Comparison of ENCODE assay signal across 13 cellular contexts in the genomic region with DNA sequence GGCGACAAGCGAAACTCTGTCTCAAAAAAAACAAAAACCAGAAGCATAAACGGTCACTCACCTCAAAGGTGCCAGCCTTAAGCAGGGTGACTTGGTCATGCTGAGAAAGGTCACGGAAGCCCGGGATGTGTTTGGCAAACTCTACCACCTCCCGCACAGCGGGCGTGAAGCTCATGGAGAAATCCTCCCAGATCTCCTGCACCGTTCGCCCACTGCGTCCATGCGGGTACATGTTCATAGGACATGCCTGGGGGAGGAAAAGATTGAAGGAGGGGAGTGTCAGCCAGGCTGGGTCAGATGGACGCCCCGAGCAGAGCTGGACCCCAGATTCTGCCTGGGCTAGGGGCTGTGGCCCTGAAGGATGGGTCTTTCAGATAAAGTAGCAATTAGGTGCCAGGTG. TPM values are rescaled to one million over a fixed set of nuclear protein-coding genes. Genes with fewer than 3 reads are reported as not detected.
DNase-seq lines count a peak whose midpoint lies in the region; ATAC-seq and TF ChIP-seq lines count a peak whose summit lies in the region.
"Had no signal": no experiment of that assay in that cellular context is flagged by ENCODE, and none has a peak within 500 bp of the region (broad histone marks: within the 10 kb centered on the region; RNA-seq: fewer than 3 reads in every experiment).

No MANE protein-coding gene starts in this region.

- H3K4me3 ChIP-seq in liver (ENCODE audit: low read depth in 1 of 3, low read length in 3 of 3) (no peak overlapping the region), suprapubic skin (no peak overlapping the region)
- H3K4me3 ChIP-seq: hepatocyte, SK-N-MC had no signal

- H3K4me1 Mint-ChIP-seq in activated naive CD8-positive, alpha-beta T cell treated with anti-CD3 and anti-CD28 coated beads, Interleukin-2, amount 10 ng/mL, durations not matched to agents 7 days and 5 days = peaks cover 49% of the 10 kb centered on the region

- no peak overlapping the region for H3K4me3 Mint-ChIP-seq in activated naive CD8-positive, alpha-beta T cell treated with anti-CD3 and anti-CD28 coated beads, Interleukin-2, amount 10 ng/mL, durations not matched to agents 7 days and 5 days
- H3K4me3 Mint-ChIP-seq: H9 had no signal

- 75% methylated on average over 14 of the region's 14 CpGs for WGBS in liver
- 60% methylated on average over 14 of the region's 14 CpGs for WGBS in suprapubic skin

- no peak for TF ChIP-seq CTCF in liver (IDR thresholded peaks at IDR 0.05; ENCODE audit: low read depth, low read length, missing input control)
- no peak for TF ChIP-seq CTCF in suprapubic skin (IDR thresholded peaks at IDR 0.05)

- no peak for TF ChIP-seq POLR2A in suprapubic skin (IDR thresholded peaks at IDR 0.05)

- H3K9me3 Mint-ChIP-seq in activated naive CD8-positive, alpha-beta T cell treated with anti-CD3 and anti-CD28 coated beads, Interleukin-2, amount 10 ng/mL, durations not matched to agents 7 days and 5 days = no peaks in the 10 kb centered on the region
- H3K9me3 Mint-ChIP-seq: activated naive CD4-positive, alpha-beta T cell treated with anti-CD3 and anti-CD28 coated beads, Interleukin-2, amount 50 U/mL, for 24 hours had no signal

- no peaks in the 10 kb centered on the region for H3K9me3 ChIP-seq in KOPT-K1 (ENCODE audit: insufficient read depth, low read length, poor library complexity, severe bottlenecking)
- no peaks in the 10 kb centered on the region for H3K9me3 ChIP-seq in liver (ENCODE audit: control insufficient read depth in 4 of 4, low read length in 3 of 4)
- no peaks in the 10 kb centered on the region for H3K9me3 ChIP-seq in suprapubic skin

- peaks cover 37% of the 10 kb centered on the region for H3K36me3 ChIP-seq in KOPT-K1 (ENCODE audit: insufficient read depth, low read length)
- H3K36me3 ChIP-seq in liver (ENCODE audit: control insufficient read depth in 4 of 4, insufficient read depth in 3 of 4, low read depth in 1 of 4, low read length in 3 of 4) = peaks cover 14 to 35% (median 23%) of the 10 kb centered on the region in 4 donors
- peaks cover 64% of the 10 kb centered on the region for H3K36me3 ChIP-seq in suprapubic skin

- no peak for DNase-seq in activated naive CD8-positive, alpha-beta T cell treated with anti-CD3 and anti-CD28 coated beads, Interleukin-2, amount 10 ng/mL, durations not matched to agents 7 days and 5 days
- DNase-seq in suprapubic skin (ENCODE audit: low spot score in 2 of 2) = no peak
- DNase-seq in NCI-H2081 treated with DMSO at 0.1 percent for 48 hours (lab: John Stamatoyannopoulos, UW) = no peak
- DNase-seq in mesenteric fat pad (ENCODE audit: low spot score) = no peak
- DNase-seq in effector CD4-positive, alpha-beta T cell = no peak
- DNase-seq: activated CD4-positive, alpha-beta T cell treated with anti-CD3 and anti-CD28 coated beads for 48 hours; H9; NCI-H1417 treated with DMSO at 0.1 percent for 48 hours had no signal

- peaks cover 13% of the 10 kb centered on the region for H3K36me3 Mint-ChIP-seq in activated naive CD8-positive, alpha-beta T cell treated with anti-CD3 and anti-CD28 coated beads, Interleukin-2, amount 10 ng/mL, durations not matched to agents 7 days and 5 days

- no peak overlapping the region for H3K9ac ChIP-seq in liver (ENCODE audit: low read depth in 1 of 2, low read length in 2 of 2)

- H3K27me3 ChIP-seq in liver (ENCODE audit: control insufficient read depth in 4 of 4, insufficient read depth in 4 of 4, low read length in 3 of 4) = no peaks in the 10 kb centered on the region
- no peaks in the 10 kb centered on the region for H3K27me3 ChIP-seq in suprapubic skin
- H3K27me3 ChIP-seq: hepatocyte had no signal

- peak overlapping the region; percentile 87 for H3K27ac ChIP-seq in KOPT-K1 (ENCODE audit: low read depth, low read length, poor library complexity, severe bottlenecking)
- peak overlapping the region; percentile 47 to 99 for H3K27ac ChIP-seq in liver (ENCODE audit: low read depth in 1 of 2, low read length in 2 of 2)
- H3K27ac ChIP-seq in suprapubic skin = peak overlapping the region; percentile 95
- H3K27ac ChIP-seq: hepatocyte, SK-N-MC had no signal

- TF ChIP-seq RAD21 in liver (IDR thresholded peaks at IDR 0.05) = no peak

- H3K4me1 ChIP-seq in liver (ENCODE audit: control insufficient read depth in 4 of 4, insufficient read depth in 4 of 4, low read length in 3 of 4) = peaks cover 14 to 55% (median 44%) of the 10 kb centered on the region in 4 donors
- H3K4me1 ChIP-seq in suprapubic skin = peaks cover 81% of the 10 kb centered on the region

- TF ChIP-seq EP300 in suprapubic skin (IDR thresholded peaks at IDR 0.05) = no peak

- peak overlapping the region; percentile 45 for H3K27ac Mint-ChIP-seq in activated naive CD8-positive, alpha-beta T cell treated with anti-CD3 and anti-CD28 coated beads, Interleukin-2, amount 10 ng/mL, durations not matched to agents 7 days and 5 days
- H3K27ac Mint-ChIP-seq: H9 had no signal

- H3K27me3 Mint-ChIP-seq in activated naive CD8-positive, alpha-beta T cell treated with anti-CD3 and anti-CD28 coated beads, Interleukin-2, amount 10 ng/mL, durations not matched to agents 7 days and 5 days = no peaks in the 10 kb centered on the region
- H3K27me3 Mint-ChIP-seq: activated naive CD4-positive, alpha-beta T cell treated with anti-CD3 and anti-CD28 coated beads, Interleukin-2, amount 50 U/mL, for 24 hours had no signal

- no peak for ATAC-seq in activated naive CD8-positive, alpha-beta T cell treated with anti-CD3 and anti-CD28 coated beads, Interleukin-2, amount 10 ng/mL, durations not matched to agents 7 days and 5 days (ENCODE audit: low read depth)

- POLR2A ChIA-PET in activated naive CD8-positive, alpha-beta T cell treated with anti-CD3 and anti-CD28 coated beads, Interleukin-2, amount 10 ng/mL, durations not matched to agents 7 days and 5 days (lab: Charles Lee) = interaction anchor here (1.1 to 2.5 kb wide), 4 partner anchors 17 to 44 kb away, joined by 3 to 24 read pairs (median 3); no protein-coding TSS in a partner anchor

TF ChIP-seq in liver, 16 proteins besides CTCF, POLR2A, EP300 and RAD21 (continues in another document):
- TF ChIP-seq SP1 (IDR thresholded peaks at IDR 0.05) (no peak), FOXA1 (IDR thresholded peaks at IDR 0.05) (no peak), RXRA (IDR thresholded peaks at IDR 0.05) (peak in 1 of 2 donors; percentile 29), EGR1 (IDR thresholded peaks at IDR 0.05; ENCODE audit: low read depth in 2 of 2) (no peak), HNF4G (IDR thresholded peaks at IDR 0.05) (no peak), YY1 (IDR thresholded peaks at IDR 0.05) (no peak)
- TF ChIP-seq, protein P1, sequence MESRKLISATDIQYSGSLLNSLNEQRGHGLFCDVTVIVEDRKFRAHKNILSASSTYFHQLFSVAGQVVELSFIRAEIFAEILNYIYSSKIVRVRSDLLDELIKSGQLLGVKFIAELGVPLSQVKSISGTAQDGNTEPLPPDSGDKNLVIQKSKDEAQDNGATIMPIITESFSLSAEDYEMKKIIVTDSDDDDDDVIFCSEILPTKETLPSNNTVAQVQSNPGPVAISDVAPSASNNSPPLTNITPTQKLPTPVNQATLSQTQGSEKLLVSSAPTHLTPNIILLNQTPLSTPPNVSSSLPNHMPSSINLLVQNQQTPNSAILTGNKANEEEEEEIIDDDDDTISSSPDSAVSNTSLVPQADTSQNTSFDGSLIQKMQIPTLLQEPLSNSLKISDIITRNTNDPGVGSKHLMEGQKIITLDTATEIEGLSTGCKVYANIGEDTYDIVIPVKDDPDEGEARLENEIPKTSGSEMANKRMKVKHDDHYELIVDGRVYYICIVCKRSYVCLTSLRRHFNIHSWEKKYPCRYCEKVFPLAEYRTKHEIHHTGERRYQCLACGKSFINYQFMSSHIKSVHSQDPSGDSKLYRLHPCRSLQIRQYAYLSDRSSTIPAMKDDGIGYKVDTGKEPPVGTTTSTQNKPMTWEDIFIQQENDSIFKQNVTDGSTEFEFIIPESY (IDR thresholded peaks at IDR 0.05) = no peak
- TF ChIP-seq, protein P2, sequence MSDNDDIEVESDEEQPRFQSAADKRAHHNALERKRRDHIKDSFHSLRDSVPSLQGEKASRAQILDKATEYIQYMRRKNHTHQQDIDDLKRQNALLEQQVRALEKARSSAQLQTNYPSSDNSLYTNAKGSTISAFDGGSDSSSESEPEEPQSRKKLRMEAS (IDR thresholded peaks at IDR 0.05) = no peak

RNA-seq across cellular contexts. Expression of a gene that starts 5.5 kb away (rescaled TPM):
- 1 to 10 TPM; 5.0 to 5.8 TPM for total RNA-seq in activated naive CD8-positive, alpha-beta T cell treated with anti-CD3 and anti-CD28 coated beads, Interleukin-2, amount 10 ng/mL, durations not matched to agents 7 days and 5 days
- total RNA-seq in liver = 1 to 10 TPM in 1 of 2 donors, under 1 TPM in 1; 0.84 to 2.3 TPM
- polyA plus RNA-seq in liver = 10 to 100 TPM in 1 of 2 donors, 1 to 10 TPM in 1; 8.8 to 13.7 TPM
- total RNA-seq in suprapubic skin = 100 to 1,000 TPM in 2 of 4 donors, 10 to 100 TPM in 2; 62.1 to 184 (median 96.0) TPM
- total RNA-seq in mesenteric fat pad = 15.5 TPM

RNA-seq across cellular contexts. Expression of a gene that starts 26.9 kb away (rescaled TPM):
- total RNA-seq in activated naive CD8-positive, alpha-beta T cell treated with anti-CD3 and anti-CD28 coated beads, Interleukin-2, amount 10 ng/mL, durations not matched to agents 7 days and 5 days = 100 to 1,000 TPM; 107 to 110 TPM
- total RNA-seq in liver (10 to 100 TPM; 24.0 to 43.7 TPM), suprapubic skin (100 to 1,000 TPM in 1 of 4 donors, 10 to 100 TPM in 3; 69.3 to 166 (median 86.9) TPM), mesenteric fat pad (77.0 TPM)
- 10 to 100 TPM in 1 of 2 donors, 1 to 10 TPM in 1; 7.9 to 23.1 TPM for polyA plus RNA-seq in liver

RNA-seq across cellular contexts. Expression of a gene that starts 32.1 kb away (rescaled TPM):
- 10 to 100 TPM; 19.9 to 20.3 TPM for total RNA-seq in activated naive CD8-positive, alpha-beta T cell treated with anti-CD3 and anti-CD28 coated beads, Interleukin-2, amount 10 ng/mL, durations not matched to agents 7 days and 5 days
- total RNA-seq in liver (10 to 100 TPM in 1 of 2 donors, 1 to 10 TPM in 1; 8.5 to 10.3 TPM), suprapubic skin (10 to 100 TPM; 32.6 to 69.9 (median 48.9) TPM), mesenteric fat pad (74.7 TPM)
- 1 to 10 TPM; 3.2 to 6.3 TPM for polyA plus RNA-seq in liver

RNA-seq across cellular contexts. Expression of a gene that starts 40.7 kb away (rescaled TPM):
- total RNA-seq in activated naive CD8-positive, alpha-beta T cell treated with anti-CD3 and anti-CD28 coated beads, Interleukin-2, amount 10 ng/mL, durations not matched to agents 7 days and 5 days = 10 to 100 TPM; 87.0 to 89.9 TPM
- 10 to 100 TPM; 31.0 to 37.1 TPM for total RNA-seq in liver
- 10 to 100 TPM; 19.2 to 27.2 TPM for polyA plus RNA-seq in liver
- 100 to 1,000 TPM in 1 of 4 donors, 10 to 100 TPM in 3; 67.4 to 198 (median 80.3) TPM for total RNA-seq in suprapubic skin
- total RNA-seq in mesenteric fat pad = 72.2 TPM

RNA-seq across cellular contexts. Expression of a gene that starts 45.5 kb away (rescaled TPM):
- total RNA-seq in activated naive CD8-positive, alpha-beta T cell treated with anti-CD3 and anti-CD28 coated beads, Interleukin-2, amount 10 ng/mL, durations not matched to agents 7 days and 5 days = 100 to 1,000 TPM; 100 to 101 TPM
- total RNA-seq in liver (10 to 100 TPM; 17.1 to 17.9 TPM), suprapubic skin (10 to 100 TPM; 42.9 to 92.5 (median 61.2) TPM), mesenteric fat pad (84.4 TPM)
- polyA plus RNA-seq in liver = 10 to 100 TPM; 11.4 to 12.9 TPM
